In the genomic region with DNA sequence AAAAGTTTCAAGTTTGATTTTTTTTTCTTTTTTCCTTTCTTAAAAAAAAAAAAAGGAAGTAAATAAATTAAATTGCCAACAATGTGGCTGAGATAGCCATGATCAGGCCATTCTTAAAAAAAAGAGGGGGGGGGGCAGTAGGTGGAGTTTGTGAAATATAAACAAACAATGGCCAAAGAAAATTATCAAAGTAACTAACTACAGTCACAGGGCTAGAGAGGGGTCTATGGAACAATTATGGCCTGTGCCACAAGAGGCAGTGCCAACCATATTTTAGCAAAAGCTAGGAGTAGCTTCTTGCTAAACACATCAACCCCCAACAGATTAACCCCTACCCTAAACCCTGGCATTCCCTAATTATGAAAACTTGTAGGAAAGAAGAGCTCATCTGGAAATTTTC, we compare ENCODE assay signal across 2 cellular contexts.
TF ChIP-seq lines count a peak whose summit lies in the region.

No MANE protein-coding gene starts in this region.

TF ChIP-seq in SK-N-SH, 30 proteins besides CTCF, POLR2A, EP300 and RAD21:
- TF ChIP-seq, protein P1, sequence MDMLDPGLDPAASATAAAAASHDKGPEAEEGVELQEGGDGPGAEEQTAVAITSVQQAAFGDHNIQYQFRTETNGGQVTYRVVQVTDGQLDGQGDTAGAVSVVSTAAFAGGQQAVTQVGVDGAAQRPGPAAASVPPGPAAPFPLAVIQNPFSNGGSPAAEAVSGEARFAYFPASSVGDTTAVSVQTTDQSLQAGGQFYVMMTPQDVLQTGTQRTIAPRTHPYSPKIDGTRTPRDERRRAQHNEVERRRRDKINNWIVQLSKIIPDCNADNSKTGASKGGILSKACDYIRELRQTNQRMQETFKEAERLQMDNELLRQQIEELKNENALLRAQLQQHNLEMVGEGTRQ (IDR thresholded peaks at IDR 0.05; ENCODE audit: borderline replicate concordance, low read depth, low read length) = no peak
- TF ChIP-seq, protein P2, sequence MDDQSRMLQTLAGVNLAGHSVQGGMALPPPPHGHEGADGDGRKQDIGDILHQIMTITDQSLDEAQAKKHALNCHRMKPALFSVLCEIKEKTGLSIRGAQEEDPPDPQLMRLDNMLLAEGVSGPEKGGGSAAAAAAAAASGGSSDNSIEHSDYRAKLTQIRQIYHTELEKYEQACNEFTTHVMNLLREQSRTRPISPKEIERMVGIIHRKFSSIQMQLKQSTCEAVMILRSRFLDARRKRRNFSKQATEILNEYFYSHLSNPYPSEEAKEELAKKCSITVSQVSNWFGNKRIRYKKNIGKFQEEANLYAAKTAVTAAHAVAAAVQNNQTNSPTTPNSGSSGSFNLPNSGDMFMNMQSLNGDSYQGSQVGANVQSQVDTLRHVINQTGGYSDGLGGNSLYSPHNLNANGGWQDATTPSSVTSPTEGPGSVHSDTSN (IDR thresholded peaks at IDR 0.05) = no peak
- no peak for TF ChIP-seq RCOR1 (IDR thresholded peaks at IDR 0.05; ENCODE audit: low read length)
- no peak for TF ChIP-seq SMC3 (IDR thresholded peaks at IDR 0.05; ENCODE audit: low read depth, low read length)
- TF ChIP-seq MXI1 (IDR thresholded peaks at IDR 0.05; ENCODE audit: low read depth, low read length) = no peak
- TF ChIP-seq JUND (IDR thresholded peaks at IDR 0.05) = no peak
- TF ChIP-seq, protein P3, sequence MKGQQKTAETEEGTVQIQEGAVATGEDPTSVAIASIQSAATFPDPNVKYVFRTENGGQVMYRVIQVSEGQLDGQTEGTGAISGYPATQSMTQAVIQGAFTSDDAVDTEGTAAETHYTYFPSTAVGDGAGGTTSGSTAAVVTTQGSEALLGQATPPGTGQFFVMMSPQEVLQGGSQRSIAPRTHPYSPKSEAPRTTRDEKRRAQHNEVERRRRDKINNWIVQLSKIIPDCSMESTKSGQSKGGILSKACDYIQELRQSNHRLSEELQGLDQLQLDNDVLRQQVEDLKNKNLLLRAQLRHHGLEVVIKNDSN (IDR thresholded peaks at IDR 0.05; ENCODE audit: borderline replicate concordance, low read depth) = no peak
- no peak for TF ChIP-seq ELF1 (IDR thresholded peaks at IDR 0.05)
- TF ChIP-seq FOXM1 (IDR thresholded peaks at IDR 0.05; ENCODE audit: low read depth) = no peak
- TF ChIP-seq SIN3A (IDR thresholded peaks at IDR 0.05; ENCODE audit: borderline replicate concordance, low read depth, low read length) = no peak
- TF ChIP-seq, protein P4, sequence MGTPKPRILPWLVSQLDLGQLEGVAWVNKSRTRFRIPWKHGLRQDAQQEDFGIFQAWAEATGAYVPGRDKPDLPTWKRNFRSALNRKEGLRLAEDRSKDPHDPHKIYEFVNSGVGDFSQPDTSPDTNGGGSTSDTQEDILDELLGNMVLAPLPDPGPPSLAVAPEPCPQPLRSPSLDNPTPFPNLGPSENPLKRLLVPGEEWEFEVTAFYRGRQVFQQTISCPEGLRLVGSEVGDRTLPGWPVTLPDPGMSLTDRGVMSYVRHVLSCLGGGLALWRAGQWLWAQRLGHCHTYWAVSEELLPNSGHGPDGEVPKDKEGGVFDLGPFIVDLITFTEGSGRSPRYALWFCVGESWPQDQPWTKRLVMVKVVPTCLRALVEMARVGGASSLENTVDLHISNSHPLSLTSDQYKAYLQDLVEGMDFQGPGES (IDR thresholded peaks at IDR 0.05; ENCODE audit: low read depth, low read length) = no peak
- TF ChIP-seq TEAD4 (IDR thresholded peaks at IDR 0.05; ENCODE audit: borderline replicate concordance, insufficient read depth) = no peak

TF ChIP-seq in WTC11, 78 proteins besides CTCF, POLR2A, EP300 and RAD21:
- TF ChIP-seq GABPB1 (CRISPR knock-in tag; IDR thresholded peaks at IDR 0.05) = no peak
- TF ChIP-seq, protein P5, sequence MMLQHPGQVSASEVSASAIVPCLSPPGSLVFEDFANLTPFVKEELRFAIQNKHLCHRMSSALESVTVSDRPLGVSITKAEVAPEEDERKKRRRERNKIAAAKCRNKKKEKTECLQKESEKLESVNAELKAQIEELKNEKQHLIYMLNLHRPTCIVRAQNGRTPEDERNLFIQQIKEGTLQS (CRISPR knock-in tag; conservative IDR thresholded peaks at IDR 0.05) = no peak
- TF ChIP-seq CREB1 (CRISPR knock-in tag; IDR thresholded peaks at IDR 0.05) = no peak
- no peak for TF ChIP-seq ETV6 (CRISPR knock-in tag; IDR thresholded peaks at IDR 0.05)
- no peak for TF ChIP-seq SP1 (CRISPR knock-in tag; conservative IDR thresholded peaks at IDR 0.05)
- TF ChIP-seq ESRRA (CRISPR knock-in tag; IDR thresholded peaks at IDR 0.05; ENCODE audit: borderline replicate concordance) = no peak
- TF ChIP-seq, protein P6, sequence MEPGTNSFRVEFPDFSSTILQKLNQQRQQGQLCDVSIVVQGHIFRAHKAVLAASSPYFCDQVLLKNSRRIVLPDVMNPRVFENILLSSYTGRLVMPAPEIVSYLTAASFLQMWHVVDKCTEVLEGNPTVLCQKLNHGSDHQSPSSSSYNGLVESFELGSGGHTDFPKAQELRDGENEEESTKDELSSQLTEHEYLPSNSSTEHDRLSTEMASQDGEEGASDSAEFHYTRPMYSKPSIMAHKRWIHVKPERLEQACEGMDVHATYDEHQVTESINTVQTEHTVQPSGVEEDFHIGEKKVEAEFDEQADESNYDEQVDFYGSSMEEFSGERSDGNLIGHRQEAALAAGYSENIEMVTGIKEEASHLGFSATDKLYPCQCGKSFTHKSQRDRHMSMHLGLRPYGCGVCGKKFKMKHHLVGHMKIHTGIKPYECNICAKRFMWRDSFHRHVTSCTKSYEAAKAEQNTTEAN (CRISPR knock-in tag; IDR thresholded peaks at IDR 0.05) = no peak
- TF ChIP-seq FOXJ3 (CRISPR knock-in tag; IDR thresholded peaks at IDR 0.05; ENCODE audit: borderline replicate concordance) = no peak
- TF ChIP-seq, protein P7, sequence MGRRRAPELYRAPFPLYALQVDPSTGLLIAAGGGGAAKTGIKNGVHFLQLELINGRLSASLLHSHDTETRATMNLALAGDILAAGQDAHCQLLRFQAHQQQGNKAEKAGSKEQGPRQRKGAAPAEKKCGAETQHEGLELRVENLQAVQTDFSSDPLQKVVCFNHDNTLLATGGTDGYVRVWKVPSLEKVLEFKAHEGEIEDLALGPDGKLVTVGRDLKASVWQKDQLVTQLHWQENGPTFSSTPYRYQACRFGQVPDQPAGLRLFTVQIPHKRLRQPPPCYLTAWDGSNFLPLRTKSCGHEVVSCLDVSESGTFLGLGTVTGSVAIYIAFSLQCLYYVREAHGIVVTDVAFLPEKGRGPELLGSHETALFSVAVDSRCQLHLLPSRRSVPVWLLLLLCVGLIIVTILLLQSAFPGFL (CRISPR knock-in tag; IDR thresholded peaks at IDR 0.05; ENCODE audit: borderline replicate concordance) = no peak
- TF ChIP-seq, protein P8, sequence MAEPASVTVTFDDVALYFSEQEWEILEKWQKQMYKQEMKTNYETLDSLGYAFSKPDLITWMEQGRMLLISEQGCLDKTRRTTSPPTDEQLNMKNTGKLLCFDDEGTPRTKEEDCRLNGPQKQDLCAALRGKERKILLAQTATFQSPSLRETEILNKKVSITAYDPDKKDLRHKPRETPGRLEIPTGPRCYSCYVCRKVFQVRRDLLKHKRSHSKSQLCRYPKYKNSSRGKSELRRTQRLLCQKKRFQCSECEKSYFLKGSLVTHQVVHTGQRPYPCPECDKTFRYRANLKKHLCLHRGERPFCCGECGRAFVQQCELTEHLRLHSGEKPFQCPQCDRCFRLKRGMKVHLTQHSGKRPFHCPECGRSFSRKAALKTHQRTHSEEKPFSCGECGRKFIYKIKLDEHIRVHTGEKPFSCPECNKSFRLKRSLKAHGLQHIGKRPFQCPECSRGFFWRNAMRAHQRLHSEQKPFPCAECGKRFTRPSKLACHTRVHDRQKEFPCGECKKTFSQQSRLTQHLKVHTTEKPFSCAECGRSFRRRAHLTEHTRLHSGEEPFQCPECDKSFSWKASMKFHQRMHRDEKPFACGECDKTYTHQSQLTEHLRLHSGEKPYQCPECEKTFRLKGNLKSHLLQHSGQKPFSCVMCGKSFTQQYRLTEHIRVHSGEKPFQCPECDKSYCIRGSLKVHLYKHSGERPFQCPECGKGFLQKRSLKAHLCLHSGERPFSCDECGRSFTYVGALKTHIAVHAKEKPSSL (CRISPR knock-in tag; conservative IDR thresholded peaks at IDR 0.05) = no peak
- TF ChIP-seq ZNF317 (CRISPR knock-in tag; IDR thresholded peaks at IDR 0.05; ENCODE audit: borderline replicate concordance, low read depth) = no peak
- no peak for TF ChIP-seq NR2C2 (CRISPR knock-in tag; IDR thresholded peaks at IDR 0.05)
- TF ChIP-seq ZNF396 (CRISPR knock-in tag; IDR thresholded peaks at IDR 0.05; ENCODE audit: borderline replicate concordance) = no peak
- TF ChIP-seq JUN (CRISPR knock-in tag; IDR thresholded peaks at IDR 0.05) = no peak
- no peak for TF ChIP-seq ZBTB21 (CRISPR knock-in tag; IDR thresholded peaks at IDR 0.05; ENCODE audit: borderline replicate concordance)
- no peak for TF ChIP-seq ELF4 (CRISPR knock-in tag; IDR thresholded peaks at IDR 0.05; ENCODE audit: low read depth)
